Comparison of ENCODE assay signal across 23 cellular contexts in genomic region chr9:77257275-77257674, GRCh38.
A peak's percentile ranks its signal among the peaks of the same experiment; 100 is the strongest.
DNase-seq lines count a peak whose midpoint lies in the region; ATAC-seq, FAIRE-seq and TF ChIP-seq lines count a peak whose summit lies in the region.
"Had no signal": no experiment of that assay in that cellular context is flagged by ENCODE, and none has a peak within 500 bp of the region (broad histone marks: within the 10 kb centered on the region; RNA-seq: fewer than 3 reads in every experiment).

No MANE protein-coding gene starts in this region.

- no peaks in the 10 kb centered on the region for H3K27me3 ChIP-seq in K562 (ENCODE audit: control insufficient read depth in 2 of 2, insufficient read depth in 2 of 2, low read length in 2 of 2)
- H3K27me3 ChIP-seq: BE2C, BLaER1 had no signal

- H3K9me1 ChIP-seq in K562 (ENCODE audit: control insufficient read depth, insufficient read depth, low read length): no peaks in the 10 kb centered on the region

- H3K79me2 ChIP-seq in K562 (ENCODE audit: control insufficient read depth, insufficient read depth, low read length): no peaks in the 10 kb centered on the region

- CTCF ChIA-PET in HEK293 (lab: Yijun Ruan, JAX) (interaction anchor here (0.8 kb wide), 1 partner anchor 8 kb away, joined by 3 read pairs; no protein-coding TSS in a partner anchor), K562 (lab: Yijun Ruan, JAX; ENCODE audit: low intra/inter-chr PET ratio) (no interaction called here)

- H3K4me3 ChIP-seq in HEK293 (ENCODE audit: low read depth, low read length) (no peak overlapping the region), K562 (no peak overlapping the region), foreskin fibroblast (ENCODE audit: low read depth in 1 of 2, low read length in 2 of 2) (no peak overlapping the region)
- H3K4me3 ChIP-seq: BLaER1, GM12878 had no signal

- TF ChIP-seq POLR2A in GM12891 (IDR thresholded peaks at IDR 0.05; ENCODE audit: low read depth, low read length) (no peak), K562 (conservative IDR thresholded peaks at IDR 0.05) (no peak)

- in situ Hi-C loops in K562 (cut with MboI): no loop called here

- H3K9me3 ChIP-seq in HEK293 (ENCODE audit: control insufficient read depth, insufficient read depth, low read depth, low read length) (no peaks in the 10 kb centered on the region), K562 (replicated peaks; ENCODE audit: control insufficient read depth, insufficient read depth, low read depth, low read length) (no peaks in the 10 kb centered on the region)
- H3K9me3 ChIP-seq: BE2C had no signal

- H3K4me1 ChIP-seq in HEK293 (ENCODE audit: control insufficient read depth, insufficient read depth, low read length) (no peaks in the 10 kb centered on the region), K562 (replicated peaks in 1 of 2; ENCODE audit: control insufficient read depth in 2 of 2, insufficient read depth in 2 of 2, low read length in 2 of 2) (no peaks in the 10 kb centered on the region)
- H3K4me1 ChIP-seq: BE2C, BLaER1 had no signal

- TF ChIP-seq RAD21 in K562 (CRISPR knock-in tag; conservative IDR thresholded peaks at IDR 0.05 in 1 of 2, IDR thresholded peaks at IDR 0.05 in 1 of 2): no peak

- intact Hi-C loops in K562 (cut with micrococcal nuclease): no loop called here

- H3K4me2 ChIP-seq in K562 (ENCODE audit: insufficient read depth, low read length): no peak overlapping the region
- H3K4me2 ChIP-seq: BLaER1 had no signal

- WGBS in K562 (ENCODE audit: insufficient coverage, low coverage, missing lambda C conversion rate): 78% methylated on average over 1 of the region's 2 CpGs

- no peak for TF ChIP-seq EP300 in K562 (IDR thresholded peaks at IDR 0.05; ENCODE audit: low read length)

- DNase-seq in GM12891 (ENCODE audit: insufficient read length, low spot score): no peak
- DNase-seq in K562 (ENCODE audit: extremely low read depth in 1 of 4, low spot score in 3 of 4): no peak
- no peak for DNase-seq in foreskin fibroblast
- DNase-seq: 8988T; ACHN; BE2C; C1 segment of cervical spinal cord; CD4-positive, alpha-beta memory T cell; CD4-positive, CD25-positive, alpha-beta regulatory T cell; CD8-positive, alpha-beta memory T cell; COR-L47; DMS 273 treated with DMSO at 0.1 percent for 48 hours; DMS153; DMS53; DMS79; DND-41; EL; GDM1 had no signal

- peak; percentile 41 for FAIRE-seq in GM12891 (lab: Jason Lieb, UNC)
- FAIRE-seq in K562 (lab: Jason Lieb, UNC): no peak
- FAIRE-seq: GM12878, GM19239 had no signal

- no peak overlapping the region for H3K9ac ChIP-seq in K562 (ENCODE audit: insufficient read depth in 1 of 2, low read depth in 2 of 2, low read length in 2 of 2)
- H3K9ac ChIP-seq: BLaER1 had no signal

- no peak overlapping the region for H3K27ac ChIP-seq in HEK293 (ENCODE audit: extremely low read depth, low read depth, low read length)
- H3K27ac ChIP-seq in K562 (ENCODE audit: extremely low read depth, low read depth, low read length): no peak overlapping the region
- H3K27ac ChIP-seq: BLaER1 had no signal

- no TSS peak for BruUV-seq in K562 (replicated peaks; lab: Mats Ljungman, UMichigan)

- ATAC-seq in K562 (no peak), HG03432 (IDR thresholded peaks at IDR 0.05; ENCODE audit: unreplicated experiment) (no peak)
- ATAC-seq: GM12878 had no signal

- POLR2A ChIA-PET in HEK293 (lab: Yijun Ruan, JAX) (no interaction called here), K562 (lab: Yijun Ruan, JAX) (no interaction called here)

- no peaks in the 10 kb centered on the region for H4K20me1 ChIP-seq in K562 (replicated peaks; ENCODE audit: control insufficient read depth, insufficient read depth, low read length)
- H4K20me1 ChIP-seq: BLaER1 had no signal

- H3K36me3 ChIP-seq in HEK293 (ENCODE audit: control insufficient read depth in 2 of 2, insufficient read depth in 1 of 2, low read length in 2 of 2) (peaks cover 8 to 10% of the 10 kb centered on the region in 2 experiments; a peak in 2 of 3 replicates), K562 (ENCODE audit: control insufficient read depth, insufficient read depth, low read length) (0 out of 3 replicates have a peak, but pooled peaks cover 8% of the 10 kb centered on the region)
- H3K36me3 ChIP-seq: BE2C had no signal

- TF ChIP-seq CTCF in HEK293 (tag by site-specific recombination; IDR thresholded peaks at IDR 0.05) (no peak), K562 (IDR thresholded peaks at IDR 0.05 in 2 of 3, conservative IDR thresholded peaks at IDR 0.05 in 1 of 3; ENCODE audit: insufficient read depth in 2 of 3, low read depth in 1 of 3, low read length in 3 of 3) (no peak), foreskin fibroblast (IDR thresholded peaks at IDR 0.05; ENCODE audit: low read depth, low read length) (no peak)

- H2AFZ ChIP-seq in K562 (ENCODE audit: low read depth, low read length): no peak overlapping the region

TF ChIP-seq in GM12891, 5 proteins besides CTCF, POLR2A, EP300 and RAD21:
- TF ChIP-seq POLR2AphosphoS5 (IDR thresholded peaks at IDR 0.05; ENCODE audit: low read depth, low read length): no peak
- TF ChIP-seq PAX5 (IDR thresholded peaks at IDR 0.05; ENCODE audit: insufficient read depth, low read length, severe bottlenecking): no peak
- TF ChIP-seq TAF1 (IDR thresholded peaks at IDR 0.05; ENCODE audit: low read depth, low read length): no peak
- TF ChIP-seq SPI1 (IDR thresholded peaks at IDR 0.05; ENCODE audit: low read depth, low read length): no peak
- no peak for TF ChIP-seq POU2F2 (IDR thresholded peaks at IDR 0.05; ENCODE audit: low read depth, low read length)

TF ChIP-seq in HEK293, 187 proteins besides CTCF, POLR2A, EP300 and RAD21 (continues in another document):
- TF ChIP-seq ZNF423 (tag by site-specific recombination; IDR thresholded peaks at IDR 0.05): no peak

TF ChIP-seq in K562, 482 proteins besides CTCF, POLR2A, EP300 and RAD21:
- TF ChIP-seq ZNF121 (CRISPR knock-in tag; conservative IDR thresholded peaks at IDR 0.05) (0 out of 2 replicates have a peak, but pooled peaks have one; percentile 17), ZNF609 (CRISPR knock-in tag; IDR thresholded peaks at IDR 0.05; ENCODE audit: borderline replicate concordance) (no peak)
